9 cellular contexts compared by ENCODE assay signal in genomic region chr17:30950669-30951399, GRCh38. TPM values are rescaled to one million over a fixed set of nuclear protein-coding genes. Genes with fewer than 3 reads are reported as not detected.
DNase-seq lines count a peak whose midpoint lies in the region; ATAC-seq and TF ChIP-seq lines count a peak whose summit lies in the region.
"Had no signal": no experiment of that assay in that cellular context is flagged by ENCODE, and none has a peak within 500 bp of the region (broad histone marks: within the 10 kb centered on the region; RNA-seq: fewer than 3 reads in every experiment).

No MANE protein-coding gene starts in this region.

- H3K4me1 ChIP-seq in prostate gland (replicated peaks): no peaks in the 10 kb centered on the region

- no peak overlapping the region for H3K4me3 Mint-ChIP-seq in activated CD8-positive, alpha-beta T cell treated with anti-CD3 and anti-CD28 coated beads, Interleukin-2, amount 10 ng/mL, durations not matched to agents 7 days and 5 days
- H3K4me3 Mint-ChIP-seq: memory B cell had no signal

- CTCF ChIA-PET in activated CD8-positive, alpha-beta T cell treated with anti-CD3 and anti-CD28 coated beads, Interleukin-2, amount 10 ng/mL, durations not matched to agents 7 days and 5 days (lab: Charles Lee): no interaction called here

- H3K27ac ChIP-seq in prostate gland: no peak overlapping the region

- no peaks in the 10 kb centered on the region for H3K4me1 Mint-ChIP-seq in activated CD8-positive, alpha-beta T cell treated with anti-CD3 and anti-CD28 coated beads, Interleukin-2, amount 10 ng/mL, durations not matched to agents 7 days and 5 days (ENCODE audit: low read depth)

- ATAC-seq in GM18858 (IDR thresholded peaks at IDR 0.05; ENCODE audit: unreplicated experiment): no peak
- ATAC-seq in activated CD8-positive, alpha-beta T cell treated with anti-CD3 and anti-CD28 coated beads, Interleukin-2, amount 10 ng/mL, durations not matched to agents 7 days and 5 days: no peak

- no peaks in the 10 kb centered on the region for H3K36me3 ChIP-seq in prostate gland

- no peaks in the 10 kb centered on the region for H3K9me3 Mint-ChIP-seq in activated CD8-positive, alpha-beta T cell treated with anti-CD3 and anti-CD28 coated beads, Interleukin-2, amount 10 ng/mL, durations not matched to agents 7 days and 5 days (ENCODE audit: insufficient read depth)
- H3K9me3 Mint-ChIP-seq: memory B cell had no signal

- POLR2A ChIA-PET in activated CD8-positive, alpha-beta T cell treated with anti-CD3 and anti-CD28 coated beads, Interleukin-2, amount 10 ng/mL, durations not matched to agents 7 days and 5 days (lab: Charles Lee): no interaction called here

- TF ChIP-seq CTCF in prostate gland (IDR thresholded peaks at IDR 0.05): no peak

- no peaks in the 10 kb centered on the region for H3K9me3 ChIP-seq in prostate gland

- no peaks in the 10 kb centered on the region for H3K27me3 ChIP-seq in prostate gland (replicated peaks; ENCODE audit: insufficient read depth)

- peak; percentile 92 for DNase-seq in EH (ENCODE audit: low read depth)
- peak; percentile 4 for DNase-seq in NCI-H446 treated with DMSO at 0.1 percent for 48 hours (lab: John Stamatoyannopoulos, UW)
- DNase-seq in fibroblast of gingiva (ENCODE audit: low read depth): peak; percentile 71
- DNase-seq in prostate gland (ENCODE audit: low spot score): peak; percentile 26
- DNase-seq in effector CD8-positive, alpha-beta T cell (lab: John Stamatoyannopoulos, UW): no peak
- no peak for DNase-seq in stimulated activated CD4-positive, alpha-beta T cell treated with anti-CD3 and anti-CD28 coated beads, Interleukin-2, amount 100 ng/mL, for 24 hours
- no peak for DNase-seq in activated CD8-positive, alpha-beta T cell treated with anti-CD3 and anti-CD28 coated beads, Interleukin-2, amount 10 ng/mL, durations not matched to agents 7 days and 5 days

- TF ChIP-seq POLR2A in prostate gland (IDR thresholded peaks at IDR 0.05): no peak

- intact Hi-C loops in prostate gland (cut with DNase I): no loop called here

- H3K27ac Mint-ChIP-seq in activated CD8-positive, alpha-beta T cell treated with anti-CD3 and anti-CD28 coated beads, Interleukin-2, amount 10 ng/mL, durations not matched to agents 7 days and 5 days: no peak overlapping the region

- H3K4me3 ChIP-seq in prostate gland: no peak overlapping the region

- no peaks in the 10 kb centered on the region for H3K36me3 Mint-ChIP-seq in activated CD8-positive, alpha-beta T cell treated with anti-CD3 and anti-CD28 coated beads, Interleukin-2, amount 10 ng/mL, durations not matched to agents 7 days and 5 days (ENCODE audit: low read depth)

- no peaks in the 10 kb centered on the region for H3K27me3 Mint-ChIP-seq in activated CD8-positive, alpha-beta T cell treated with anti-CD3 and anti-CD28 coated beads, Interleukin-2, amount 10 ng/mL, durations not matched to agents 7 days and 5 days (ENCODE audit: low read depth)
- H3K27me3 Mint-ChIP-seq: memory B cell had no signal

- 62% methylated on average over 9 of the region's 9 CpGs for WGBS in prostate gland

RNA-seq across cellular contexts. Expression of gene RNF135, which starts 20.0 kb away (rescaled TPM):
- 10 to 100 TPM; 32.1 to 39.3 TPM for total RNA-seq in prostate gland
- total RNA-seq in activated CD8-positive, alpha-beta T cell treated with anti-CD3 and anti-CD28 coated beads, Interleukin-2, amount 10 ng/mL, durations not matched to agents 7 days and 5 days: 1 to 10 TPM; 5.4 to 7.2 TPM

RNA-seq across cellular contexts. Expression of gene ADAP2, which starts 29.1 kb away (rescaled TPM):
- total RNA-seq in prostate gland: 10 to 100 TPM in 1 of 2 donors, 1 to 10 TPM in 1; 5.8 to 12.3 TPM
- 1 to 10 TPM in 1 of 2 experiments, under 1 TPM in 1; 0.39 to 1.1 TPM for total RNA-seq in activated CD8-positive, alpha-beta T cell treated with anti-CD3 and anti-CD28 coated beads, Interleukin-2, amount 10 ng/mL, durations not matched to agents 7 days and 5 days

RNA-seq across cellular contexts. Expression of gene TEFM, which starts 44.8 kb away (rescaled TPM):
- total RNA-seq in prostate gland: 1 to 10 TPM; 4.4 to 8.6 TPM
- 10 to 100 TPM; 11.6 to 15.6 TPM for total RNA-seq in activated CD8-positive, alpha-beta T cell treated with anti-CD3 and anti-CD28 coated beads, Interleukin-2, amount 10 ng/mL, durations not matched to agents 7 days and 5 days

Comparison
In these comparisons a context has a peak if more than half of its experiments do, and no peak if none do; other contexts are left out.
1. DNase-seq: peak in EH (single experiment), NCI-H446 treated with DMSO at 0.1 percent for 48 hours (single experiment), fibroblast of gingiva (single experiment) and prostate gland (single experiment); none in effector CD8-positive, alpha-beta T cell (single experiment), stimulated activated CD4-positive, alpha-beta T cell treated with anti-CD3 and anti-CD28 coated beads, Interleukin-2, amount 100 ng/mL, for 24 hours (0 of 2) and activated CD8-positive, alpha-beta T cell treated with anti-CD3 and anti-CD28 coated beads, Interleukin-2, amount 10 ng/mL, durations not matched to agents 7 days and 5 days (single experiment).
2. RNA of gene RNF135, which starts 20.0 kb away (total RNA-seq): 32.1 to 39.3 TPM in prostate gland; 5.4 to 7.2 TPM in activated CD8-positive, alpha-beta T cell treated with anti-CD3 and anti-CD28 coated beads, Interleukin-2, amount 10 ng/mL, durations not matched to agents 7 days and 5 days; every median in the first group is over 4 times any median in the second.